Comparison of ENCODE assay signal across 12 cellular contexts in the genomic region with DNA sequence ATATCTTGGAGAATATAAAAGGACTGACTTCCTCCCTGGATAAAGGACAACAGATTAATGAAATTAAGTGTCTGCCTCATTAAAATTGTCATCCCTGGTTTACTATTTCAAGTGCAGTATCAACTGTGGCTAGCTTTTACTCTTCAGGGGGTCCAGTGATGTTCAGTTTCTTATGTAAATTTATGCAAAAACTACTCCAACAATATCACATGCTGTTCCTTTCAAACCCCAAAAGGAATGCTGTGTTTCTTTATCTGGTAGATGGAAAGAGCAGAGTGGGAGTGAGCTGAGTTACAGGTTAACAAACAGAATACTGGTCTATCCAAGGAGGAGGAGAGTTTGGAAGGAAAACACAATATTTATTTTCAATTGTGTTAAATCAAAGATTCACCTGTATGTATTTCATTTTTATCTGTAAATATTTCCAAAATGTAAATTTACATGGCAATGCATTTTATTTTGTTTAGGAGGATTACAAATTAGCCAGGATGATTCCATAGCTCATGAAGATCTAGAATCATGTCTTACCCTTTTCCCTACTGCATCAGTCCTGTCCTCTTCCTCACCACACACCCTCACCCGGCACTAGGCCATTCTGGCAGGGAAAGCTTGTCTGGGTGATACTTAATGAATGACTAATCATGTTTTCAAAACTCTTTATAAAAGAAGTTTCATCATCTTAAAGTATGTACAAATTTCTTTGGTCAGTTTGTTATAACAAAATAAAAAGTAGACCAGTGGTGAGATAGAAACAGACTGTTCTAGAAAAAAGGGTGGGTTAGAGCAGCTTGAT.
DNase-seq lines count a peak whose midpoint lies in the region; ATAC-seq and TF ChIP-seq lines count a peak whose summit lies in the region.
"Had no signal": no experiment of that assay in that cellular context is flagged by ENCODE, and none has a peak within 500 bp of the region (broad histone marks: within the 10 kb centered on the region; RNA-seq: fewer than 3 reads in every experiment).

No MANE protein-coding gene starts in this region.

- TF ChIP-seq CTCF in right atrium auricular region (IDR thresholded peaks at IDR 0.05) (no peak), astrocyte of the spinal cord (IDR thresholded peaks at IDR 0.05; ENCODE audit: low read depth, low read length) (no peak), uterus (IDR thresholded peaks at IDR 0.05) (no peak)

- H3K36me3 ChIP-seq in right atrium auricular region (no peaks in the 10 kb centered on the region), uterus (no peaks in the 10 kb centered on the region)

- DNase-seq in Right ventricle myocardium inferior (ENCODE audit: missing footprints) (peak; percentile 39), right atrium auricular region (ENCODE audit: low spot score) (no peak), astrocyte of the spinal cord (ENCODE audit: low read depth, low spot score) (peak; percentile 50), iPS DF 4.7 (ENCODE audit: extremely low read depth, low spot score) (peak; percentile 81), uterus (peak; percentile 18 to 20), activated gamma-delta T cell (lab: John Stamatoyannopoulos, UW) (no peak)
- no peak for DNase-seq in activated naive CD4-positive, alpha-beta T cell treated with anti-CD3 and anti-CD28 coated beads, Interleukin-2, amount 50 U/mL, for 16 hours
- DNase-seq: activated CD4-positive, CD25-positive, alpha-beta regulatory T cell treated with anti-CD3 and anti-CD28 coated beads, Interleukin-2, amount 50 U/mL, for 72 hours; AML-193; NCI-H2107; stimulated activated CD4-positive, alpha-beta T cell treated with anti-CD3 and anti-CD28 coated beads, Interleukin-4, amount 100 ng/mL, for 24 hours had no signal

- H3K4me1 ChIP-seq in right atrium auricular region (no peaks in the 10 kb centered on the region), uterus (no peaks in the 10 kb centered on the region)

- ATAC-seq in Right ventricle myocardium inferior: no peak
- ATAC-seq in GM18498 (IDR thresholded peaks at IDR 0.05; ENCODE audit: unreplicated experiment): no peak

- intact Hi-C loops in Right ventricle myocardium inferior (cut with DNase I): no loop called here
- intact Hi-C loops in uterus (cut with DNase I; ENCODE audit: low total_unique reads): no loop called here

- H3K9me3 ChIP-seq in right atrium auricular region: no peaks in the 10 kb centered on the region
- H3K9me3 ChIP-seq in uterus: no peaks in the 10 kb centered on the region

- H3K27me3 ChIP-seq in right atrium auricular region (no peaks in the 10 kb centered on the region), uterus (no peaks in the 10 kb centered on the region)

- in situ Hi-C loops in astrocyte of the spinal cord (cut with HindIII; ENCODE audit: low sequenced_read_pairs): no loop called here

- H3K4me3 ChIP-seq in right atrium auricular region (no peak overlapping the region), astrocyte of the spinal cord (ENCODE audit: low read depth, low read length) (no peak overlapping the region), uterus (no peak overlapping the region)

- no peak overlapping the region for H3K27ac ChIP-seq in right atrium auricular region
- H3K27ac ChIP-seq in uterus: no peak overlapping the region

- no peak for TF ChIP-seq POLR2A in uterus (IDR thresholded peaks at IDR 0.05)

Comparison
In these comparisons a context has a peak if more than half of its experiments do, and no peak if none do; other contexts are left out.
1. DNase-seq: peak in Right ventricle myocardium inferior (single experiment), astrocyte of the spinal cord (single experiment), iPS DF 4.7 (single experiment) and uterus (2 of 2); none in right atrium auricular region (single experiment), activated gamma-delta T cell (single experiment) and activated naive CD4-positive, alpha-beta T cell treated with anti-CD3 and anti-CD28 coated beads, Interleukin-2, amount 50 U/mL, for 16 hours (single experiment).